14 cellular contexts compared by ENCODE assay signal in genomic region chr12:58313091-58313855, GRCh38.
DNase-seq lines count a peak whose midpoint lies in the region; ATAC-seq and TF ChIP-seq lines count a peak whose summit lies in the region.
"Had no signal": no experiment of that assay in that cellular context is flagged by ENCODE, and none has a peak within 500 bp of the region (broad histone marks: within the 10 kb centered on the region; RNA-seq: fewer than 3 reads in every experiment).

No MANE protein-coding gene starts in this region.

- H3K36me3 ChIP-seq in BJ (ENCODE audit: control insufficient read depth, insufficient read depth, low read length) (no peaks in the 10 kb centered on the region), osteoblast (ENCODE audit: insufficient read depth, low read length) (no peaks in the 10 kb centered on the region)

- TF ChIP-seq POLR2A in GM18505 (IDR thresholded peaks at IDR 0.05; ENCODE audit: borderline replicate concordance, extremely low read depth, insufficient read depth, insufficient read length), result no peak

- TF ChIP-seq CTCF in BJ (IDR thresholded peaks at IDR 0.05; ENCODE audit: insufficient read depth, low read depth, low read length) (no peak), osteoblast (IDR thresholded peaks at IDR 0.05; ENCODE audit: extremely low read depth, low read depth, low read length) (no peak)

- POLR2A ChIA-PET in BJ (lab: Charles Lee), result no interaction called here

- H3K27ac ChIP-seq in osteoblast (ENCODE audit: low read depth, low read length), result peak overlapping the region; percentile 49
- H3K27ac ChIP-seq: psoas muscle had no signal

- H2AFZ ChIP-seq in osteoblast (ENCODE audit: low read length), result no peak overlapping the region

- CTCF ChIA-PET in BJ (lab: Yijun Ruan, JAX), result no interaction called here

- H3K4me2 ChIP-seq in osteoblast (ENCODE audit: insufficient read depth, low read length), result no peak overlapping the region

- H3K27me3 ChIP-seq in BJ (ENCODE audit: control insufficient read depth, insufficient read depth, low read length) (no peaks in the 10 kb centered on the region), osteoblast (ENCODE audit: insufficient read depth, low read length) (no peaks in the 10 kb centered on the region)

- H3K4me3 ChIP-seq in BJ (ENCODE audit: low read depth, low read length) (no peak overlapping the region), osteoblast (ENCODE audit: insufficient read depth, low read length) (no peak overlapping the region)
- H3K4me3 ChIP-seq: mucosa of descending colon, psoas muscle had no signal

- H3K9me3 ChIP-seq in osteoblast (ENCODE audit: low read depth, low read length), result no peaks in the 10 kb centered on the region
- H3K9me3 ChIP-seq: mucosa of descending colon, psoas muscle had no signal

- no peaks in the 10 kb centered on the region for H3K9me3 Mint-ChIP-seq in activated T-helper 1 cell treated with anti-CD3 and anti-CD28 coated beads, Interleukin-12 subunit alpha, Interleukin-12 subunit beta, Interleukin-2, Interleukin-4 antibody, amounts not matched to agents 30 ng/mL and 10 ng/mL and 1 ng/mL, durations not matched to agents 14 hours and 24 hours and 36 hours

- no peaks in the 10 kb centered on the region for H3K4me1 Mint-ChIP-seq in activated T-helper 1 cell treated with anti-CD3 and anti-CD28 coated beads, Interleukin-12 subunit alpha, Interleukin-12 subunit beta, Interleukin-2, Interleukin-4 antibody, amounts not matched to agents 30 ng/mL and 10 ng/mL and 1 ng/mL, durations not matched to agents 14 hours and 24 hours and 36 hours (ENCODE audit: low read depth)
- H3K4me1 Mint-ChIP-seq: activated CD4-positive, alpha-beta T cell treated with anti-CD3 and anti-CD28 coated beads for 36 hours had no signal

- H3K36me3 Mint-ChIP-seq in activated T-helper 1 cell treated with anti-CD3 and anti-CD28 coated beads, Interleukin-12 subunit alpha, Interleukin-12 subunit beta, Interleukin-2, Interleukin-4 antibody, amounts not matched to agents 30 ng/mL and 10 ng/mL and 1 ng/mL, durations not matched to agents 14 hours and 24 hours and 36 hours (ENCODE audit: low read depth), result no peaks in the 10 kb centered on the region
- H3K36me3 Mint-ChIP-seq: brain had no signal

- H3K4me1 ChIP-seq in osteoblast (ENCODE audit: insufficient read depth, low read length), result peaks cover 43% of the 10 kb centered on the region

- H3K79me2 ChIP-seq in osteoblast (ENCODE audit: insufficient read depth, low read length), result no peaks in the 10 kb centered on the region

- no peaks in the 10 kb centered on the region for H4K20me1 ChIP-seq in osteoblast (ENCODE audit: insufficient read depth, low read length)

- DNase-seq in BJ (ENCODE audit: low read depth) (peak; percentile 62), RPMI7951 (ENCODE audit: low read depth) (peak; percentile 69), fibroblast of gingiva (ENCODE audit: low read depth) (peak; percentile 76), osteoblast (ENCODE audit: insufficient read length, low spot score, missing footprints) (peak; percentile 85)
- DNase-seq in activated CD4-positive, CD25-positive, alpha-beta regulatory T cell (lab: John Stamatoyannopoulos, UW), result no peak
- no peak for DNase-seq in activated T-helper 1 cell treated with anti-CD3 and anti-CD28 coated beads, Interleukin-12 subunit alpha, Interleukin-12 subunit beta, Interleukin-2, Interleukin-4 antibody, amounts not matched to agents 30 ng/mL and 10 ng/mL and 1 ng/mL, durations not matched to agents 14 hours and 24 hours and 36 hours (ENCODE audit: low spot score)
- DNase-seq: activated CD4-positive, alpha-beta T cell treated with anti-CD3 and anti-CD28 coated beads for 36 hours; activated T-cell treated with anti-CD3 and anti-CD28 coated beads, Interleukin-2, amount 50 U/mL, for 72 hours; mucosa of descending colon; psoas muscle; stimulated activated naive CD8-positive, alpha-beta T cell treated with anti-CD3 and anti-CD28 coated beads, Interleukin-15, Interleukin-2, amounts not matched to agents 100 U/mL and 50 U/mL, for 24 hours had no signal

- ATAC-seq in HG03442 (IDR thresholded peaks at IDR 0.05; ENCODE audit: unreplicated experiment), result no peak
- no peak for ATAC-seq in GM18505 (IDR thresholded peaks at IDR 0.05; ENCODE audit: unreplicated experiment)
- ATAC-seq: activated CD4-positive, alpha-beta T cell treated with anti-CD3 and anti-CD28 coated beads for 36 hours; activated T-cell treated with anti-CD3 and anti-CD28 coated beads, Interleukin-2, amount 50 U/mL, for 72 hours; mucosa of descending colon; psoas muscle; stimulated activated naive CD8-positive, alpha-beta T cell treated with anti-CD3 and anti-CD28 coated beads, Interleukin-15, Interleukin-2, amounts not matched to agents 100 U/mL and 50 U/mL, for 24 hours had no signal

- H3K4me3 Mint-ChIP-seq in activated T-helper 1 cell treated with anti-CD3 and anti-CD28 coated beads, Interleukin-12 subunit alpha, Interleukin-12 subunit beta, Interleukin-2, Interleukin-4 antibody, amounts not matched to agents 30 ng/mL and 10 ng/mL and 1 ng/mL, durations not matched to agents 14 hours and 24 hours and 36 hours, result no peak overlapping the region
- H3K4me3 Mint-ChIP-seq: activated CD4-positive, alpha-beta T cell treated with anti-CD3 and anti-CD28 coated beads for 36 hours; activated T-cell treated with anti-CD3 and anti-CD28 coated beads, Interleukin-2, amount 50 U/mL, for 72 hours; brain had no signal

- no peak overlapping the region for H3K27ac Mint-ChIP-seq in activated T-helper 1 cell treated with anti-CD3 and anti-CD28 coated beads, Interleukin-12 subunit alpha, Interleukin-12 subunit beta, Interleukin-2, Interleukin-4 antibody, amounts not matched to agents 30 ng/mL and 10 ng/mL and 1 ng/mL, durations not matched to agents 14 hours and 24 hours and 36 hours
- H3K27ac Mint-ChIP-seq: activated CD4-positive, alpha-beta T cell treated with anti-CD3 and anti-CD28 coated beads for 36 hours; activated T-cell treated with anti-CD3 and anti-CD28 coated beads, Interleukin-2, amount 50 U/mL, for 72 hours; brain had no signal

- intact Hi-C loops in activated T-helper 1 cell treated with anti-CD3 and anti-CD28 coated beads, Interleukin-12 subunit alpha, Interleukin-12 subunit beta, Interleukin-2, Interleukin-4 antibody, amounts not matched to agents 30 ng/mL and 10 ng/mL and 1 ng/mL, durations not matched to agents 14 hours and 24 hours and 36 hours (cut with micrococcal nuclease), result no loop called here

- H3K27me3 Mint-ChIP-seq in activated T-helper 1 cell treated with anti-CD3 and anti-CD28 coated beads, Interleukin-12 subunit alpha, Interleukin-12 subunit beta, Interleukin-2, Interleukin-4 antibody, amounts not matched to agents 30 ng/mL and 10 ng/mL and 1 ng/mL, durations not matched to agents 14 hours and 24 hours and 36 hours (ENCODE audit: insufficient read depth), result no peaks in the 10 kb centered on the region

Comparison
In these comparisons a context has a peak if more than half of its experiments do, and no peak if none do; other contexts are left out.
1. DNase-seq: peak in BJ (single experiment), RPMI7951 (single experiment), fibroblast of gingiva (single experiment) and osteoblast (single experiment); none in activated CD4-positive, CD25-positive, alpha-beta regulatory T cell (0 of 4) and activated T-helper 1 cell treated with anti-CD3 and anti-CD28 coated beads, Interleukin-12 subunit alpha, Interleukin-12 subunit beta, Interleukin-2, Interleukin-4 antibody, amounts not matched to agents 30 ng/mL and 10 ng/mL and 1 ng/mL, durations not matched to agents 14 hours and 24 hours and 36 hours (single experiment).